In genomic region chr1:21509351-21510112, GRCh38 we compare ENCODE assay signal across 1 cellular context.
TF ChIP-seq lines count a peak whose summit lies in the region.

Gene ALPL, plus strand, starts transcription at chr1:21509423. Its CDS starts 44,659 bp downstream, at chr1:21554082.

TF ChIP-seq in WTC11, 78 proteins besides CTCF, POLR2A, EP300 and RAD21 (continued from another document and continues in another):
- TF ChIP-seq, protein P1, sequence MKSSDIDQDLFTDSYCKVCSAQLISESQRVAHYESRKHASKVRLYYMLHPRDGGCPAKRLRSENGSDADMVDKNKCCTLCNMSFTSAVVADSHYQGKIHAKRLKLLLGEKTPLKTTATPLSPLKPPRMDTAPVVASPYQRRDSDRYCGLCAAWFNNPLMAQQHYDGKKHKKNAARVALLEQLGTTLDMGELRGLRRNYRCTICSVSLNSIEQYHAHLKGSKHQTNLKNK (CRISPR knock-in tag; IDR thresholded peaks at IDR 0.05): no peak
- TF ChIP-seq STAT6 (CRISPR knock-in tag; conservative IDR thresholded peaks at IDR 0.05; ENCODE audit: low read depth) (no peak), MYBL2 (CRISPR knock-in tag; IDR thresholded peaks at IDR 0.05) (no peak), FOXP1 (CRISPR knock-in tag; IDR thresholded peaks at IDR 0.05; ENCODE audit: borderline replicate concordance) (peak; percentile 55), NR1H2 (CRISPR knock-in tag; IDR thresholded peaks at IDR 0.05) (no peak), USF1 (CRISPR knock-in tag; IDR thresholded peaks at IDR 0.05) (peak; percentile 35; the same call in 1 of the 2 replicates), NFYB (CRISPR knock-in tag; conservative IDR thresholded peaks at IDR 0.05; ENCODE audit: low read depth) (no peak), ESRRA (CRISPR knock-in tag; IDR thresholded peaks at IDR 0.05; ENCODE audit: borderline replicate concordance) (0 out of 2 replicates have a peak, but pooled peaks have one; percentile 44), TEAD4 (CRISPR knock-in tag; IDR thresholded peaks at IDR 0.05) (no peak), TP53 (CRISPR knock-in tag; IDR thresholded peaks at IDR 0.05) (0 out of 2 replicates have a peak, but pooled peaks have one; percentile 53), TCF7 (CRISPR knock-in tag; IDR thresholded peaks at IDR 0.05; ENCODE audit: low read depth) (no peak), FOXJ3 (CRISPR knock-in tag; IDR thresholded peaks at IDR 0.05; ENCODE audit: borderline replicate concordance) (no peak), USF2 (CRISPR knock-in tag; IDR thresholded peaks at IDR 0.05) (peak; percentile 41; the same call in 1 of the 2 replicates), ZNF416 (CRISPR knock-in tag; IDR thresholded peaks at IDR 0.05) (no peak), TEAD1 (CRISPR knock-in tag; IDR thresholded peaks at IDR 0.05) (0 out of 2 replicates have a peak, but pooled peaks have one; percentile 15), MXD4 (CRISPR knock-in tag; IDR thresholded peaks at IDR 0.05; ENCODE audit: borderline replicate concordance) (no peak), GABPB1 (CRISPR knock-in tag; IDR thresholded peaks at IDR 0.05) (no peak), CREM (CRISPR knock-in tag; IDR thresholded peaks at IDR 0.05) (no peak), ZNF121 (CRISPR knock-in tag; IDR thresholded peaks at IDR 0.05) (no peak), ATF1 (CRISPR knock-in tag; IDR thresholded peaks at IDR 0.05) (no peak), PRDM15 (CRISPR knock-in tag; IDR thresholded peaks at IDR 0.05) (no peak), ZNF423 (CRISPR knock-in tag; IDR thresholded peaks at IDR 0.05) (no peak), RORB (CRISPR knock-in tag; IDR thresholded peaks at IDR 0.05) (no peak), NR2C2 (CRISPR knock-in tag; IDR thresholded peaks at IDR 0.05) (no peak), ZNF219 (CRISPR knock-in tag; IDR thresholded peaks at IDR 0.05; ENCODE audit: borderline replicate concordance) (no peak), HMGA2 (CRISPR knock-in tag; IDR thresholded peaks at IDR 0.05) (no peak), GTF2I (CRISPR knock-in tag; conservative IDR thresholded peaks at IDR 0.05) (no peak), E2F4 (CRISPR knock-in tag; IDR thresholded peaks at IDR 0.05; ENCODE audit: borderline replicate concordance, low read depth) (no peak)
- TF ChIP-seq, protein P2, sequence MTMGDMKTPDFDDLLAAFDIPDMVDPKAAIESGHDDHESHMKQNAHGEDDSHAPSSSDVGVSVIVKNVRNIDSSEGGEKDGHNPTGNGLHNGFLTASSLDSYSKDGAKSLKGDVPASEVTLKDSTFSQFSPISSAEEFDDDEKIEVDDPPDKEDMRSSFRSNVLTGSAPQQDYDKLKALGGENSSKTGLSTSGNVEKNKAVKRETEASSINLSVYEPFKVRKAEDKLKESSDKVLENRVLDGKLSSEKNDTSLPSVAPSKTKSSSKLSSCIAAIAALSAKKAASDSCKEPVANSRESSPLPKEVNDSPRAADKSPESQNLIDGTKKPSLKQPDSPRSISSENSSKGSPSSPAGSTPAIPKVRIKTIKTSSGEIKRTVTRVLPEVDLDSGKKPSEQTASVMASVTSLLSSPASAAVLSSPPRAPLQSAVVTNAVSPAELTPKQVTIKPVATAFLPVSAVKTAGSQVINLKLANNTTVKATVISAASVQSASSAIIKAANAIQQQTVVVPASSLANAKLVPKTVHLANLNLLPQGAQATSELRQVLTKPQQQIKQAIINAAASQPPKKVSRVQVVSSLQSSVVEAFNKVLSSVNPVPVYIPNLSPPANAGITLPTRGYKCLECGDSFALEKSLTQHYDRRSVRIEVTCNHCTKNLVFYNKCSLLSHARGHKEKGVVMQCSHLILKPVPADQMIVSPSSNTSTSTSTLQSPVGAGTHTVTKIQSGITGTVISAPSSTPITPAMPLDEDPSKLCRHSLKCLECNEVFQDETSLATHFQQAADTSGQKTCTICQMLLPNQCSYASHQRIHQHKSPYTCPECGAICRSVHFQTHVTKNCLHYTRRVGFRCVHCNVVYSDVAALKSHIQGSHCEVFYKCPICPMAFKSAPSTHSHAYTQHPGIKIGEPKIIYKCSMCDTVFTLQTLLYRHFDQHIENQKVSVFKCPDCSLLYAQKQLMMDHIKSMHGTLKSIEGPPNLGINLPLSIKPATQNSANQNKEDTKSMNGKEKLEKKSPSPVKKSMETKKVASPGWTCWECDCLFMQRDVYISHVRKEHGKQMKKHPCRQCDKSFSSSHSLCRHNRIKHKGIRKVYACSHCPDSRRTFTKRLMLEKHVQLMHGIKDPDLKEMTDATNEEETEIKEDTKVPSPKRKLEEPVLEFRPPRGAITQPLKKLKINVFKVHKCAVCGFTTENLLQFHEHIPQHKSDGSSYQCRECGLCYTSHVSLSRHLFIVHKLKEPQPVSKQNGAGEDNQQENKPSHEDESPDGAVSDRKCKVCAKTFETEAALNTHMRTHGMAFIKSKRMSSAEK (CRISPR knock-in tag; IDR thresholded peaks at IDR 0.05; ENCODE audit: borderline replicate concordance): no peak
- TF ChIP-seq, protein P3, sequence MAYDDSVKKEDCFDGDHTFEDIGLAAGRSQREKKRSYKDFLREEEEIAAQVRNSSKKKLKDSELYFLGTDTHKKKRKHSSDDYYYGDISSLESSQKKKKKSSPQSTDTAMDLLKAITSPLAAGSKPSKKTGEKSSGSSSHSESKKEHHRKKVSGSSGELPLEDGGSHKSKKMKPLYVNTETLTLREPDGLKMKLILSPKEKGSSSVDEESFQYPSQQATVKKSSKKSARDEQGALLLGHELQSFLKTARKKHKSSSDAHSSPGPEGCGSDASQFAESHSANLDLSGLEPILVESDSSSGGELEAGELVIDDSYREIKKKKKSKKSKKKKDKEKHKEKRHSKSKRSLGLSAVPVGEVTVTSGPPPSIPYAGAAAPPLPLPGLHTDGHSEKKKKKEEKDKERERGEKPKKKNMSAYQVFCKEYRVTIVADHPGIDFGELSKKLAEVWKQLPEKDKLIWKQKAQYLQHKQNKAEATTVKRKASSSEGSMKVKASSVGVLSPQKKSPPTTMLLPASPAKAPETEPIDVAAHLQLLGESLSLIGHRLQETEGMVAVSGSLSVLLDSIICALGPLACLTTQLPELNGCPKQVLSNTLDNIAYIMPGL (CRISPR knock-in tag; IDR thresholded peaks at IDR 0.05): peak; percentile 80; the same call in 1 of the 2 replicates
- TF ChIP-seq, protein P4, sequence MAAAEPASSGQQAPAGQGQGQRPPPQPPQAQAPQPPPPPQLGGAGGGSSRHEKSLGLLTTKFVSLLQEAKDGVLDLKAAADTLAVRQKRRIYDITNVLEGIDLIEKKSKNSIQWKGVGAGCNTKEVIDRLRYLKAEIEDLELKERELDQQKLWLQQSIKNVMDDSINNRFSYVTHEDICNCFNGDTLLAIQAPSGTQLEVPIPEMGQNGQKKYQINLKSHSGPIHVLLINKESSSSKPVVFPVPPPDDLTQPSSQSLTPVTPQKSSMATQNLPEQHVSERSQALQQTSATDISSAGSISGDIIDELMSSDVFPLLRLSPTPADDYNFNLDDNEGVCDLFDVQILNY (CRISPR knock-in tag; IDR thresholded peaks at IDR 0.05): 0 out of 2 replicates have a peak, but pooled peaks have one; percentile 65
- TF ChIP-seq, protein P5, sequence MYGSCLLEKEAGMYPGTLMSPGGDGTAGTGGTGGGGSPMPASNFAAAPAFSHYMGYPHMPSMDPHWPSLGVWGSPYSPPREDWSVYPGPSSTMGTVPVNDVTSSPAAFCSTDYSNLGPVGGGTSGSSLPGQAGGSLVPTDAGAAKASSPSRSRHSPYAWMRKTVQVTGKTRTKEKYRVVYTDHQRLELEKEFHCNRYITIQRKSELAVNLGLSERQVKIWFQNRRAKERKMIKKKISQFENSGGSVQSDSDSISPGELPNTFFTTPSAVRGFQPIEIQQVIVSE (CRISPR knock-in tag; IDR thresholded peaks at IDR 0.05; ENCODE audit: borderline replicate concordance): no peak
- TF ChIP-seq, protein P6, sequence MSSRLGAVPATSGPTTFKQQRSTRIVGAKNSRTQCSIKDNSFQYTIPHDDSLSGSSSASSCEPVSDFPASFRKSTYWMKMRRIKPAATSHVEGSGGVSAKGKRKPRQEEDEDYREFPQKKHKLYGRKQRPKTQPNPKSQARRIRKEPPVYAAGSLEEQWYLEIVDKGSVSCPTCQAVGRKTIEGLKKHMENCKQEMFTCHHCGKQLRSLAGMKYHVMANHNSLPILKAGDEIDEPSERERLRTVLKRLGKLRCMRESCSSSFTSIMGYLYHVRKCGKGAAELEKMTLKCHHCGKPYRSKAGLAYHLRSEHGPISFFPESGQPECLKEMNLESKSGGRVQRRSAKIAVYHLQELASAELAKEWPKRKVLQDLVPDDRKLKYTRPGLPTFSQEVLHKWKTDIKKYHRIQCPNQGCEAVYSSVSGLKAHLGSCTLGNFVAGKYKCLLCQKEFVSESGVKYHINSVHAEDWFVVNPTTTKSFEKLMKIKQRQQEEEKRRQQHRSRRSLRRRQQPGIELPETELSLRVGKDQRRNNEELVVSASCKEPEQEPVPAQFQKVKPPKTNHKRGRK (CRISPR knock-in tag; IDR thresholded peaks at IDR 0.05; ENCODE audit: borderline replicate concordance): no peak
